In the genomic region with DNA sequence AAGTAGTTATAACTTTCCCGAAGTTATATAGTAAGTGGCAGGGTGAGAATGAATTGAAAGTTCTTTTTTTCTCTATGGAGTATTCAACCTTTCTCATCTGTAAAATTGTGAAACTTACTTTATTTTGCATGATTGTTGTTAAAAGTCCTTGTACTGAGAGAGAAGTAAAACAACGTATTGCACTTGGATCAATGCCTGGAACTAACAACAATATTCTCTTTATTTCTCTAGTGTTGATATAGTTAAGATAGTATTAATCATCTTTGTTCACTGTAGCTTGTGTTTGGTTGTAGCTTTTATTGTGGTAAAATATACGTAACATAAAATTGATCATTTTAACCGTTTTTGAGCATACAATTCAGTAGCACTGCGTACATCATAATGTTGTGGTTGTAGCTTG, we compare ENCODE assay signal across 28 cellular contexts.
"Had no signal": no experiment of that assay in that cellular context is flagged by ENCODE, and none has a peak within 500 bp of the region (broad histone marks: within the 10 kb centered on the region; RNA-seq: fewer than 3 reads in every experiment).

No MANE protein-coding gene starts in this region.

- H3K9ac ChIP-seq: parathyroid adenoma had no signal

- H2AFZ ChIP-seq: parathyroid adenoma had no signal

- H3K27ac ChIP-seq: lower lobe of right lung, parathyroid adenoma, right lobe of liver, stomach, suprapubic skin, transverse colon, WERI-Rb-1 had no signal

- H3K27ac Mint-ChIP-seq: activated CD4-positive, alpha-beta T cell treated with anti-CD3 and anti-CD28 coated beads, Interleukin-2, amount 10 ng/mL, durations not matched to agents 7 days and 5 days; activated CD8-positive, alpha-beta memory T cell treated with anti-CD3 and anti-CD28 coated beads, Interleukin-2, amount 10 ng/mL, durations not matched to agents 7 days and 5 days; activated naive CD8-positive, alpha-beta T cell; stimulated activated memory B cell treated with anti-CD40 and anti-IgM and Interleukin-4, amounts not matched to agents 10 μg/mL and 1 μg/mL and 100 μg/mL, for 72 hours; T-helper 2 cell treated with Interferon-gamma antibody and Interleukin-4, amounts not matched to agents 5 μg/mL and 100 μg/mL, for 36 hours had no signal

- ATAC-seq: activated CD8-positive, alpha-beta memory T cell treated with anti-CD3 and anti-CD28 coated beads, Interleukin-2, amount 10 ng/mL, durations not matched to agents 7 days and 5 days; activated CD8-positive, alpha-beta T cell treated with anti-CD3 and anti-CD28 coated beads for 36 hours; activated T-helper 17 cell treated with anti-CD3 and anti-CD28 coated beads, Interleukin-2, amount 50 U/mL, for 72 hours; heart right ventricle; left lobe of liver; lower lobe of right lung; right lobe of liver; stimulated activated memory B cell treated with anti-CD40 and anti-IgM and Interleukin-4, amounts not matched to agents 10 μg/mL and 1 μg/mL and 100 μg/mL, for 72 hours had no signal

- H3K27me3 Mint-ChIP-seq: activated CD4-positive, alpha-beta T cell treated with anti-CD3 and anti-CD28 coated beads, Interleukin-2, amount 10 ng/mL, durations not matched to agents 7 days and 5 days; activated CD8-positive, alpha-beta memory T cell treated with anti-CD3 and anti-CD28 coated beads, Interleukin-2, amount 10 ng/mL, durations not matched to agents 7 days and 5 days; activated CD8-positive, alpha-beta T cell treated with anti-CD3 and anti-CD28 coated beads for 36 hours; activated naive CD8-positive, alpha-beta T cell; activated T-helper 17 cell treated with anti-CD3 and anti-CD28 coated beads, Interleukin-2, amount 50 U/mL, for 72 hours; dendritic cell treated with granulocyte-macrophage colony-stimulating factor and Interleukin-4, amounts not matched to agents 40 ng/mL and 50 ng/mL, for 4 days; naive B cell; stimulated activated memory B cell treated with anti-CD40 and anti-IgM and Interleukin-4, amounts not matched to agents 10 μg/mL and 1 μg/mL and 100 μg/mL, for 72 hours had no signal

- H3K27me3 ChIP-seq: body of pancreas, heart right ventricle, right lobe of liver, stomach, suprapubic skin, transverse colon had no signal

- H3K4me3 Mint-ChIP-seq: activated CD4-positive, alpha-beta T cell treated with anti-CD3 and anti-CD28 coated beads, Interleukin-2, amount 10 ng/mL, durations not matched to agents 7 days and 5 days; activated CD8-positive, alpha-beta memory T cell treated with anti-CD3 and anti-CD28 coated beads, Interleukin-2, amount 10 ng/mL, durations not matched to agents 7 days and 5 days; activated CD8-positive, alpha-beta T cell treated with anti-CD3 and anti-CD28 coated beads for 36 hours; activated naive CD8-positive, alpha-beta T cell; dendritic cell treated with granulocyte-macrophage colony-stimulating factor and Interleukin-4, amounts not matched to agents 40 ng/mL and 50 ng/mL, for 4 days; naive B cell; stimulated activated memory B cell treated with anti-CD40 and anti-IgM and Interleukin-4, amounts not matched to agents 10 μg/mL and 1 μg/mL and 100 μg/mL, for 72 hours; T-helper 2 cell treated with Interferon-gamma antibody and Interleukin-4, amounts not matched to agents 5 μg/mL and 100 μg/mL, for 36 hours had no signal

- DNase-seq: activated CD4-positive, alpha-beta T cell treated with anti-CD3 and anti-CD28 coated beads, Interleukin-2, amount 10 ng/mL, durations not matched to agents 7 days and 5 days; activated CD4-positive, CD25-positive, alpha-beta regulatory T cell treated with anti-CD3 and anti-CD28 coated beads, Interleukin-2, amount 50 U/mL, for 72 hours; activated CD8-positive, alpha-beta memory T cell treated with anti-CD3 and anti-CD28 coated beads, Interleukin-2, amount 10 ng/mL, durations not matched to agents 7 days and 5 days; activated CD8-positive, alpha-beta T cell treated with anti-CD3 and anti-CD28 coated beads for 36 hours; activated T-cell treated with anti-CD3 and anti-CD28 coated beads for 4 hours; caudate nucleus; effector CD4-positive, alpha-beta T cell; heart right ventricle; lower lobe of right lung; naive B cell; nucleus accumbens; right lobe of liver; small intestine; stimulated activated CD4-positive, alpha-beta T cell treated with anti-CD3 and anti-CD28 coated beads, Interleukin-15, amount 100 ng/mL, for 24 hours; stomach; transverse colon; WERI-Rb-1 had no signal

- H3K9me3 ChIP-seq: body of pancreas, heart right ventricle, lower lobe of right lung, right lobe of liver, stomach, suprapubic skin, transverse colon had no signal

- H3K36me3 ChIP-seq: heart right ventricle, lower lobe of right lung, right lobe of liver, stomach, suprapubic skin, transverse colon, WERI-Rb-1 had no signal

- H3K4me3 ChIP-seq: body of pancreas, heart right ventricle, lower lobe of right lung, right lobe of liver, stomach, suprapubic skin, transverse colon had no signal

- H3K4me1 ChIP-seq: parathyroid adenoma, right lobe of liver had no signal

- H3K36me3 Mint-ChIP-seq: naive B cell had no signal

- H3K79me2 ChIP-seq: parathyroid adenoma had no signal

- FAIRE-seq: small intestine, TTC549, urothelium cell line had no signal

- H3K9me3 Mint-ChIP-seq: activated CD4-positive, alpha-beta T cell treated with anti-CD3 and anti-CD28 coated beads, Interleukin-2, amount 10 ng/mL, durations not matched to agents 7 days and 5 days; activated CD8-positive, alpha-beta T cell treated with anti-CD3 and anti-CD28 coated beads for 36 hours; activated T-helper 17 cell treated with anti-CD3 and anti-CD28 coated beads, Interleukin-2, amount 50 U/mL, for 72 hours; dendritic cell treated with granulocyte-macrophage colony-stimulating factor and Interleukin-4, amounts not matched to agents 40 ng/mL and 50 ng/mL, for 4 days; stimulated activated memory B cell treated with anti-CD40 and anti-IgM and Interleukin-4, amounts not matched to agents 10 μg/mL and 1 μg/mL and 100 μg/mL, for 72 hours; T-helper 2 cell treated with Interferon-gamma antibody and Interleukin-4, amounts not matched to agents 5 μg/mL and 100 μg/mL, for 36 hours had no signal
